ENCODE assay signal across 8 cellular contexts in genomic region chr18:2657043-2657512, GRCh38. TPM values are rescaled to one million over a fixed set of nuclear protein-coding genes. Genes with fewer than 3 reads are reported as not detected.
A peak's percentile ranks its signal among the peaks of the same experiment; 100 is the strongest.
DNase-seq lines count a peak whose midpoint lies in the region; ATAC-seq and TF ChIP-seq lines count a peak whose summit lies in the region.

No MANE protein-coding gene starts in this region.

- peak overlapping the region; percentile 88 for H3K27ac ChIP-seq in OCI-LY7 (ENCODE audit: low read depth, low read length, poor library complexity, severe bottlenecking)
- H3K27ac ChIP-seq in epithelial cell of prostate = peak overlapping the region; percentile 88

- no peak for ATAC-seq in HG03565 (IDR thresholded peaks at IDR 0.05; ENCODE audit: unreplicated experiment)
- no peak for ATAC-seq in HG03432 (IDR thresholded peaks at IDR 0.05; ENCODE audit: unreplicated experiment)

- intact Hi-C loops in OCI-LY7 (cut with micrococcal nuclease; ENCODE audit: unreplicated experiment) = loop anchor here (2.0 to 10.0 kb wide), 5 partner anchors 30 to 938 kb away; partner anchors contain the start of gene MYL12B

- H2AFZ ChIP-seq in OCI-LY7 (ENCODE audit: low read length) = no peak overlapping the region

- no peak for TF ChIP-seq CTCF in GM12864 (IDR thresholded peaks at IDR 0.05; ENCODE audit: low read depth, low read length, missing control alignments)
- no peak for TF ChIP-seq CTCF in OCI-LY7 (conservative IDR thresholded peaks at IDR 0.05; ENCODE audit: low read length)

- POLR2A ChIA-PET in OCI-LY7 (lab: Charles Lee) = interaction anchor here (0.5 to 4.0 kb wide), 15 partner anchors 7 to 84 kb away, joined by 3 to 29 read pairs (median 5); no protein-coding TSS in a partner anchor

- peaks cover 67% of the 10 kb centered on the region for H3K79me2 ChIP-seq in OCI-LY7 (ENCODE audit: insufficient read depth, low read depth, low read length)

- peaks cover 5% of the 10 kb centered on the region; the same call in 1 of the 2 replicates for H3K9me3 ChIP-seq in OCI-LY7 (ENCODE audit: low read length)

- peak overlapping the region; percentile 80 for H3K4me3 ChIP-seq in GM12864 (ENCODE audit: low read depth, low read length)
- H3K4me3 ChIP-seq in OCI-LY7 (ENCODE audit: low read depth, low read length, poor library complexity, severe bottlenecking) = peak overlapping the region; percentile 97

- no peaks in the 10 kb centered on the region for H3K9me2 ChIP-seq in OCI-LY7 (ENCODE audit: insufficient read depth, low read length)

- CTCF ChIA-PET in OCI-LY7 (lab: Charles Lee; ENCODE audit: unreplicated experiment) = interaction anchor here (0.6 kb wide), 1 partner anchor 82 kb away, joined by 4 read pairs; no protein-coding TSS in a partner anchor

- H3K4me1 ChIP-seq in OCI-LY7 (ENCODE audit: insufficient read depth, low read length, poor library complexity, severe bottlenecking) = peaks cover 35% of the 10 kb centered on the region

- H3K4me2 ChIP-seq in OCI-LY7 (ENCODE audit: low read length) = peak overlapping the region; percentile 73

- DNase-seq in GM12864 (ENCODE audit: low read depth) = no peak
- DNase-seq in OCI-LY7 (ENCODE audit: low spot score) = no peak
- DNase-seq in epithelial cell of prostate (ENCODE audit: low read depth, low spot score) = no peak
- DNase-seq in pons (ENCODE audit: low spot score) = peak; percentile 15
- DNase-seq in HuH-7 (ENCODE audit: low spot score) = no peak
- DNase-seq in stimulated activated CD4-positive, alpha-beta T cell treated with anti-CD3 and anti-CD28 coated beads, Interleukin-4, amount 100 ng/mL, for 4 hours = no peak

- peaks cover 17% of the 10 kb centered on the region; the same call in 1 of the 2 replicates for H4K20me1 ChIP-seq in OCI-LY7 (ENCODE audit: insufficient read depth, low read length)

- TSS peak; percentile 55 for BruUV-seq in OCI-LY7 (replicated peaks; lab: Mats Ljungman, UMichigan)

- H3K36me3 ChIP-seq in OCI-LY7 (ENCODE audit: insufficient read depth, low read length) = peaks cover 50% of the 10 kb centered on the region

RNA-seq across cellular contexts. Expression of gene SMCHD1, which starts 1.6 kb away (rescaled TPM):
- total RNA-seq in OCI-LY7 (2014; rRNA removed; shearing (Covaris generic)) = 140 and 164 TPM in 2 replicates
- 114 and 136 TPM in 2 replicates for total RNA-seq in OCI-LY7 (2022)
